In the genomic region with DNA sequence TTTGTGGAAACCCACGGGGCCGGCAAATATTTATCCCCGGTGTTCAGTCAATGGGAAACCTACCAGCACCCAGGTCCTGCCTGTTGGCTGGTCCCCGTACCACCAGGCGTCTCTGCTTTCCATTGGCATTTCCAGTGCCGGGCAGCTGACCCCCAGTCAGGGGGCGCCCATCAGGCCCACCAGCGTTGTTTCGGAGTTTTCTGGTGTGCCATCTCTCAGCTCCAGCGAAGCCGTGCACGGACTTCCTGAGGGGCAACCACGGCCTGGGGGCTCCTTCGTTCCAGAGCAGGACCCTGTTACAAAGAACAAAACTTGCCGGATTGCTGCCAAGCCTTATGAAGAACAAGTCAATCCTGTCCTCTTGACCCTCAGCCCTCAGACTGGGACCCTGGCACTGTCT, we compare ENCODE assay signal across 7 cellular contexts.
"Had no signal": no experiment of that assay in that cellular context is flagged by ENCODE, and none has a peak within 500 bp of the region (broad histone marks: within the 10 kb centered on the region; RNA-seq: fewer than 3 reads in every experiment).

No MANE protein-coding gene starts in this region.

- DNase-seq: GM23248, GOT3, H7, IMR-90, KBM-7 had no signal

- H3K4me3 ChIP-seq: GM23248, HAP-1 had no signal

- H2AFZ ChIP-seq: GM23248 had no signal

- H3K27ac ChIP-seq: GM23248, HL-60 had no signal

- H3K9ac ChIP-seq: GM23248 had no signal

- H3K9me3 ChIP-seq: HAP-1 had no signal
